1 cellular context compared by ENCODE assay signal in genomic region chr1:90862782-90863181, GRCh38.
A peak's percentile ranks its signal among the peaks of the same experiment; 100 is the strongest.
TF ChIP-seq lines count a peak whose summit lies in the region.

No MANE protein-coding gene starts in this region.

TF ChIP-seq in K562, 482 proteins besides CTCF, POLR2A, EP300 and RAD21 (continued from another document):
- no peak for TF ChIP-seq ZNF398 (CRISPR knock-in tag; IDR thresholded peaks at IDR 0.05)
- no peak for TF ChIP-seq NCOA4 (IDR thresholded peaks at IDR 0.05; ENCODE audit: partially characterized antibody)
- 0 out of 2 replicates have a peak, but pooled peaks have one; percentile 24 for TF ChIP-seq ZNF766 (CRISPR knock-in tag; conservative IDR thresholded peaks at IDR 0.05)
- peak; percentile 77 for TF ChIP-seq CHD2 (IDR thresholded peaks at IDR 0.05; ENCODE audit: low read depth, low read length)
- peak; percentile 36; the same call in 1 of the 2 replicates for TF ChIP-seq POLR2H (tag; IDR thresholded peaks at IDR 0.05; ENCODE audit: low read depth)
- TF ChIP-seq XRCC5 (IDR thresholded peaks at IDR 0.05; ENCODE audit: low read depth, low read length): no peak
TF ChIP-seq in K562: peak in this region for 3.
